ENCODE assay signal across 35 cellular contexts in genomic region chr11:88656315-88656714, GRCh38.
"Had no signal": no experiment of that assay in that cellular context is flagged by ENCODE, and none has a peak within 500 bp of the region (broad histone marks: within the 10 kb centered on the region; RNA-seq: fewer than 3 reads in every experiment).

No MANE protein-coding gene starts in this region.

- H3K9me3 ChIP-seq: MG63 had no signal

- H3K4me3 ChIP-seq: MG63 had no signal

- H3K9ac ChIP-seq: KMS-11 had no signal

- H3K27ac ChIP-seq: KMS-11 had no signal

- H3K4me2 ChIP-seq: KMS-11 had no signal

- DNase-seq: Karpas-422, Kasumi-1, MG63, MM.1S, MV-4-11, NCI-H1048, NCI-H1092, NCI-H1092 treated with DMSO at 0.1 percent for 48 hours, NCI-H1105, NCI-H1105 treated with DMSO at 0.1 percent for 48 hours, NCI-H1417, NCI-H1417 treated with DMSO at 0.1 percent for 48 hours, NCI-H1436, NCI-H1436 treated with DMSO at 0.1 percent for 48 hours, NCI-H146, NCI-H1694, NCI-H1694 treated with DMSO at 0.1 percent for 48 hours, NCI-H187, NCI-H187 treated with DMSO at 0.1 percent for 48 hours, NCI-H1930, NCI-H2029, NCI-H2029 treated with DMSO at 0.1 percent for 48 hours, NCI-H2081, NCI-H2081 treated with DMSO at 0.1 percent for 48 hours, NCI-H2107, NCI-H2171, NCI-H2171 treated with DMSO at 0.1 percent for 48 hours, NCI-H2227 treated with DMSO at 0.1 percent for 48 hours, NCI-H226, NCI-H345, NCI-H446, NCI-H446 treated with DMSO at 0.1 percent for 48 hours, NCI-H510A, NCI-H510A treated with DMSO at 0.1 percent for 48 hours had no signal

- H3K36me3 ChIP-seq: MG63 had no signal

- H3K27me3 ChIP-seq: MG63 had no signal
